In genomic region chr16:66934138-66934838, GRCh38 we compare ENCODE assay signal across 8 cellular contexts.
DNase-seq lines count a peak whose midpoint lies in the region; ATAC-seq lines count a peak whose summit lies in the region.

CIAO2B (minus strand) TSS chr16:66934402; CDS start chr16:66934364, 38 bp downstream.

- ATAC-seq in GM18909 (IDR thresholded peaks at IDR 0.05; ENCODE audit: poor library complexity, unreplicated experiment) (peak; percentile 71), HG03175 (IDR thresholded peaks at IDR 0.05; ENCODE audit: unreplicated experiment) (peak; percentile 85)

- no peaks in the 10 kb centered on the region for H3K27me3 ChIP-seq in layer of hippocampus (ENCODE audit: control insufficient read depth, insufficient read depth, low read length)

- H3K27ac ChIP-seq in cingulate gyrus (ENCODE audit: low read depth, low read length) (peak within 1 kb of the TSS; percentile 88), layer of hippocampus (ENCODE audit: low read depth, low read length) (peak within 1 kb of the TSS; percentile 91)

- DNase-seq in AG08395 (ENCODE audit: low spot score), result peak; percentile 92
- DNase-seq in NCI-H510A (lab: John Stamatoyannopoulos, UW), result peak; percentile 62
- DNase-seq in activated CD4-positive, alpha-beta T cell treated with anti-CD3 and anti-CD28 coated beads for 48 hours, result peak; percentile 93
- DNase-seq in stimulated activated CD4-positive, alpha-beta T cell treated with anti-CD3 and anti-CD28 coated beads, Interleukin-1b, Interleukin-23, amount 100 ng/mL, for 24 hours (ENCODE audit: low read depth in 4 of 4, low spot score in 1 of 4), result peak; percentile 75 to 91 (median 82)

Comparison
In these comparisons a context has a peak if more than half of its experiments do, and no peak if none do; other contexts are left out.
1. Peak in every context shown above with its lines: DNase-seq, ATAC-seq and H3K27ac ChIP-seq.